ENCODE assay signal across 13 cellular contexts in genomic region chr17:65487161-65487560, GRCh38.
A peak's percentile ranks its signal among the peaks of the same experiment; 100 is the strongest.
DNase-seq lines count a peak whose midpoint lies in the region; ATAC-seq lines count a peak whose summit lies in the region.
"Had no signal": no experiment of that assay in that cellular context is flagged by ENCODE, and none has a peak within 500 bp of the region (broad histone marks: within the 10 kb centered on the region; RNA-seq: fewer than 3 reads in every experiment).

No MANE protein-coding gene starts in this region.

- no peak for DNase-seq in activated T-cell treated with anti-CD3 and anti-CD28 coated beads, Interleukin-2, amount 50 U/mL, for 4 hours
- no peak for DNase-seq in activated T-cell treated with anti-CD3 and anti-CD28 coated beads, Interleukin-2, amount 50 U/mL, for 24 hours
- peak; percentile 70 for DNase-seq in Jurkat, Clone E6-1 (ENCODE audit: low read depth, low spot score)
- DNase-seq in activated naive CD8-positive, alpha-beta T cell treated with anti-CD3 and anti-CD28 coated beads, Interleukin-2, amount 50 U/mL, for 24 hours, result peak; percentile 6
- no peak for DNase-seq in stimulated activated effector memory CD8-positive, alpha-beta T cell treated with anti-CD3 and anti-CD28 coated beads, Interleukin-12 subunit alpha, Interleukin-12 subunit beta, amount 100 ng/mL, for 72 hours (ENCODE audit: low spot score in 2 of 2)
- no peak for DNase-seq in MG63
- DNase-seq in AG08395 (ENCODE audit: low spot score), result no peak
- no peak for DNase-seq in central memory CD4-positive, alpha-beta T cell
- DNase-seq: KG1, NCI-H1436, NCI-H2081, NCI-H510A treated with DMSO at 0.1 percent for 48 hours, NCI-H82 had no signal

- H3K4me3 ChIP-seq in Jurkat, Clone E6-1 (ENCODE audit: low read length), result no peak overlapping the region
- H3K4me3 ChIP-seq in MG63, result no peak overlapping the region

- H3K9me3 Mint-ChIP-seq in activated T-cell treated with anti-CD3 and anti-CD28 coated beads, Interleukin-2, amount 50 U/mL, for 4 hours, result no peaks in the 10 kb centered on the region
- H3K9me3 Mint-ChIP-seq in activated T-cell treated with anti-CD3 and anti-CD28 coated beads, Interleukin-2, amount 50 U/mL, for 24 hours, result no peaks in the 10 kb centered on the region
- no peaks in the 10 kb centered on the region for H3K9me3 Mint-ChIP-seq in activated naive CD8-positive, alpha-beta T cell treated with anti-CD3 and anti-CD28 coated beads, Interleukin-2, amount 50 U/mL, for 24 hours
- H3K9me3 Mint-ChIP-seq in stimulated activated effector memory CD8-positive, alpha-beta T cell treated with anti-CD3 and anti-CD28 coated beads, Interleukin-12 subunit alpha, Interleukin-12 subunit beta, amount 100 ng/mL, for 72 hours, result no peaks in the 10 kb centered on the region

- no peaks in the 10 kb centered on the region for H3K36me3 ChIP-seq in MG63

- H3K27ac Mint-ChIP-seq in activated T-cell treated with anti-CD3 and anti-CD28 coated beads, Interleukin-2, amount 50 U/mL, for 24 hours, result no peak overlapping the region
- H3K27ac Mint-ChIP-seq in activated naive CD8-positive, alpha-beta T cell treated with anti-CD3 and anti-CD28 coated beads, Interleukin-2, amount 50 U/mL, for 24 hours, result no peak overlapping the region
- no peak overlapping the region for H3K27ac Mint-ChIP-seq in stimulated activated effector memory CD8-positive, alpha-beta T cell treated with anti-CD3 and anti-CD28 coated beads, Interleukin-12 subunit alpha, Interleukin-12 subunit beta, amount 100 ng/mL, for 72 hours

- H3K9me3 ChIP-seq in MG63, result no peaks in the 10 kb centered on the region

- H3K36me3 Mint-ChIP-seq in activated T-cell treated with anti-CD3 and anti-CD28 coated beads, Interleukin-2, amount 50 U/mL, for 4 hours (ENCODE audit: insufficient read depth), result peaks cover 2% of the 10 kb centered on the region
- no peaks in the 10 kb centered on the region for H3K36me3 Mint-ChIP-seq in activated T-cell treated with anti-CD3 and anti-CD28 coated beads, Interleukin-2, amount 50 U/mL, for 24 hours (ENCODE audit: low read depth)
- H3K36me3 Mint-ChIP-seq in activated naive CD8-positive, alpha-beta T cell treated with anti-CD3 and anti-CD28 coated beads, Interleukin-2, amount 50 U/mL, for 24 hours (ENCODE audit: low read depth), result no peaks in the 10 kb centered on the region
- H3K36me3 Mint-ChIP-seq in stimulated activated effector memory CD8-positive, alpha-beta T cell treated with anti-CD3 and anti-CD28 coated beads, Interleukin-12 subunit alpha, Interleukin-12 subunit beta, amount 100 ng/mL, for 72 hours, result no peaks in the 10 kb centered on the region

- peaks cover 15% of the 10 kb centered on the region for H3K27me3 Mint-ChIP-seq in activated T-cell treated with anti-CD3 and anti-CD28 coated beads, Interleukin-2, amount 50 U/mL, for 4 hours (ENCODE audit: low read depth)
- peaks cover 16% of the 10 kb centered on the region for H3K27me3 Mint-ChIP-seq in activated T-cell treated with anti-CD3 and anti-CD28 coated beads, Interleukin-2, amount 50 U/mL, for 24 hours
- peaks cover 3% of the 10 kb centered on the region for H3K27me3 Mint-ChIP-seq in activated naive CD8-positive, alpha-beta T cell treated with anti-CD3 and anti-CD28 coated beads, Interleukin-2, amount 50 U/mL, for 24 hours

- ATAC-seq in activated T-cell treated with anti-CD3 and anti-CD28 coated beads, Interleukin-2, amount 50 U/mL, for 4 hours, result peak; percentile 48 to 61
- peak; percentile 71 for ATAC-seq in activated naive CD8-positive, alpha-beta T cell treated with anti-CD3 and anti-CD28 coated beads, Interleukin-2, amount 50 U/mL, for 24 hours
- peak; percentile 37 for ATAC-seq in stimulated activated effector memory CD8-positive, alpha-beta T cell treated with anti-CD3 and anti-CD28 coated beads, Interleukin-12 subunit alpha, Interleukin-12 subunit beta, amount 100 ng/mL, for 72 hours

- no peaks in the 10 kb centered on the region for H3K4me1 Mint-ChIP-seq in activated T-cell treated with anti-CD3 and anti-CD28 coated beads, Interleukin-2, amount 50 U/mL, for 4 hours (ENCODE audit: low read depth)
- peaks cover 4% of the 10 kb centered on the region for H3K4me1 Mint-ChIP-seq in activated T-cell treated with anti-CD3 and anti-CD28 coated beads, Interleukin-2, amount 50 U/mL, for 24 hours (ENCODE audit: low read depth)
- peaks cover 4% of the 10 kb centered on the region for H3K4me1 Mint-ChIP-seq in activated naive CD8-positive, alpha-beta T cell treated with anti-CD3 and anti-CD28 coated beads, Interleukin-2, amount 50 U/mL, for 24 hours
- H3K4me1 Mint-ChIP-seq in stimulated activated effector memory CD8-positive, alpha-beta T cell treated with anti-CD3 and anti-CD28 coated beads, Interleukin-12 subunit alpha, Interleukin-12 subunit beta, amount 100 ng/mL, for 72 hours, result no peaks in the 10 kb centered on the region

- no peaks in the 10 kb centered on the region for H3K27me3 ChIP-seq in MG63

- H3K4me3 Mint-ChIP-seq in activated T-cell treated with anti-CD3 and anti-CD28 coated beads, Interleukin-2, amount 50 U/mL, for 4 hours, result no peak overlapping the region
- no peak overlapping the region for H3K4me3 Mint-ChIP-seq in activated T-cell treated with anti-CD3 and anti-CD28 coated beads, Interleukin-2, amount 50 U/mL, for 24 hours
- no peak overlapping the region for H3K4me3 Mint-ChIP-seq in activated naive CD8-positive, alpha-beta T cell treated with anti-CD3 and anti-CD28 coated beads, Interleukin-2, amount 50 U/mL, for 24 hours
- no peak overlapping the region for H3K4me3 Mint-ChIP-seq in stimulated activated effector memory CD8-positive, alpha-beta T cell treated with anti-CD3 and anti-CD28 coated beads, Interleukin-12 subunit alpha, Interleukin-12 subunit beta, amount 100 ng/mL, for 72 hours

Comparison
In these comparisons a context has a peak if more than half of its experiments do, and no peak if none do; other contexts are left out.
1. DNase-seq: peak in Jurkat, Clone E6-1 (single experiment) and activated naive CD8-positive, alpha-beta T cell treated with anti-CD3 and anti-CD28 coated beads, Interleukin-2, amount 50 U/mL, for 24 hours (single experiment); none in activated T-cell treated with anti-CD3 and anti-CD28 coated beads, Interleukin-2, amount 50 U/mL, for 4 hours (single experiment), activated T-cell treated with anti-CD3 and anti-CD28 coated beads, Interleukin-2, amount 50 U/mL, for 24 hours (single experiment), stimulated activated effector memory CD8-positive, alpha-beta T cell treated with anti-CD3 and anti-CD28 coated beads, Interleukin-12 subunit alpha, Interleukin-12 subunit beta, amount 100 ng/mL, for 72 hours (0 of 2), MG63 (single experiment), AG08395 (single experiment) and central memory CD4-positive, alpha-beta T cell (single experiment).
2. Peak in every context shown above with its lines, with median percentiles within 50 percentile points of each other: ATAC-seq.